21 cellular contexts compared by ENCODE assay signal in genomic region chr4:30056016-30056415, GRCh38.
"Had no signal": no experiment of that assay in that cellular context is flagged by ENCODE, and none has a peak within 500 bp of the region (broad histone marks: within the 10 kb centered on the region; RNA-seq: fewer than 3 reads in every experiment).

No MANE protein-coding gene starts in this region.

- ATAC-seq: activated CD4-positive, alpha-beta T cell treated with anti-CD3 and anti-CD28 coated beads for 36 hours; activated T-cell treated with anti-CD3 and anti-CD28 coated beads, Interleukin-2, amount 50 U/mL, for 4 hours; body of pancreas; foreskin keratinocyte; left ventricle myocardium superior; naive thymus-derived CD8-positive, alpha-beta T cell; right cardiac atrium had no signal

- H3K36me3 ChIP-seq: prostate gland, tibial artery had no signal

- H3K27me3 ChIP-seq: body of pancreas, foreskin keratinocyte, tibial artery had no signal

- H3K27me3 Mint-ChIP-seq: activated B cell treated with CpG ODN at 0.5 μM for 24 hours; activated CD4-positive, alpha-beta T cell treated with anti-CD3 and anti-CD28 coated beads for 36 hours; dendritic cell treated with granulocyte-macrophage colony-stimulating factor and Interleukin-4, amounts not matched to agents 40 ng/mL and 50 ng/mL, for 4 days; naive thymus-derived CD8-positive, alpha-beta T cell had no signal

- H3K4me3 Mint-ChIP-seq: activated B cell treated with CpG ODN at 0.5 μM for 24 hours; activated CD4-positive, alpha-beta T cell treated with anti-CD3 and anti-CD28 coated beads for 36 hours; activated T-cell treated with anti-CD3 and anti-CD28 coated beads, Interleukin-2, amount 50 U/mL, for 4 hours; dendritic cell treated with granulocyte-macrophage colony-stimulating factor and Interleukin-4, amounts not matched to agents 40 ng/mL and 50 ng/mL, for 4 days; immature natural killer cell; naive thymus-derived CD8-positive, alpha-beta T cell; T-helper 1 cell treated with Interleukin-12 subunit alpha and Interleukin-12 subunit beta and Interleukin-4 antibody, amounts not matched to agents 30 μg/mL and 1 μg/mL, for 36 hours had no signal

- H3K9me3 ChIP-seq: body of pancreas, prostate gland, tibial artery had no signal

- H3K4me1 ChIP-seq: body of pancreas, foreskin keratinocyte, prostate gland, tibial artery had no signal

- H3K9me3 Mint-ChIP-seq: dendritic cell treated with granulocyte-macrophage colony-stimulating factor and Interleukin-4, amounts not matched to agents 40 ng/mL and 50 ng/mL, for 4 days had no signal

- H3K27ac Mint-ChIP-seq: activated B cell treated with CpG ODN at 0.5 μM for 24 hours; activated CD4-positive, alpha-beta T cell treated with anti-CD3 and anti-CD28 coated beads for 36 hours; dendritic cell treated with granulocyte-macrophage colony-stimulating factor and Interleukin-4, amounts not matched to agents 40 ng/mL and 50 ng/mL, for 4 days; immature natural killer cell; naive thymus-derived CD8-positive, alpha-beta T cell; T-helper 1 cell treated with Interleukin-12 subunit alpha and Interleukin-12 subunit beta and Interleukin-4 antibody, amounts not matched to agents 30 μg/mL and 1 μg/mL, for 36 hours had no signal

- H3K4me3 ChIP-seq: body of pancreas, prostate gland, tibial artery had no signal

- H3K27ac ChIP-seq: body of pancreas, foreskin keratinocyte, prostate gland, tibial artery had no signal

- DNase-seq: activated B cell treated with CpG ODN at 0.5 μM for 24 hours; activated CD4-positive, alpha-beta T cell treated with anti-CD3 and anti-CD28 coated beads for 36 hours; activated CD4-positive, alpha-beta T cell treated with anti-CD3 and anti-CD28 coated beads, Interleukin-2, amount 50 U/mL, for 48 hours; activated CD8-positive, alpha-beta memory T cell treated with anti-CD3 and anti-CD28 coated beads, Interleukin-2, amount 50 U/mL, for 48 hours; activated naive CD4-positive, alpha-beta T cell treated with Interleukin-2 at 50 U/mL for 16 hours; activated T-cell treated with anti-CD3 and anti-CD28 coated beads, Interleukin-2, amount 50 U/mL, for 4 hours; body of pancreas; effector CD8-positive, alpha-beta T cell; foreskin keratinocyte; immature natural killer cell; left ventricle myocardium superior; mesenchymal stem cell; naive thymus-derived CD8-positive, alpha-beta T cell; right cardiac atrium; stimulated activated CD4-positive, alpha-beta T cell treated with anti-CD3 and anti-CD28 coated beads, Interleukin-4, amount 100 ng/mL, for 24 hours; stimulated activated naive CD4-positive, alpha-beta T cell treated with Interleukin-2 at 50 U/mL for 16 hours; T1000; tibial artery had no signal

- H3K4me1 Mint-ChIP-seq: activated B cell treated with CpG ODN at 0.5 μM for 24 hours; activated CD4-positive, alpha-beta T cell treated with anti-CD3 and anti-CD28 coated beads for 36 hours; immature natural killer cell; naive thymus-derived CD8-positive, alpha-beta T cell had no signal
